In the genomic region with DNA sequence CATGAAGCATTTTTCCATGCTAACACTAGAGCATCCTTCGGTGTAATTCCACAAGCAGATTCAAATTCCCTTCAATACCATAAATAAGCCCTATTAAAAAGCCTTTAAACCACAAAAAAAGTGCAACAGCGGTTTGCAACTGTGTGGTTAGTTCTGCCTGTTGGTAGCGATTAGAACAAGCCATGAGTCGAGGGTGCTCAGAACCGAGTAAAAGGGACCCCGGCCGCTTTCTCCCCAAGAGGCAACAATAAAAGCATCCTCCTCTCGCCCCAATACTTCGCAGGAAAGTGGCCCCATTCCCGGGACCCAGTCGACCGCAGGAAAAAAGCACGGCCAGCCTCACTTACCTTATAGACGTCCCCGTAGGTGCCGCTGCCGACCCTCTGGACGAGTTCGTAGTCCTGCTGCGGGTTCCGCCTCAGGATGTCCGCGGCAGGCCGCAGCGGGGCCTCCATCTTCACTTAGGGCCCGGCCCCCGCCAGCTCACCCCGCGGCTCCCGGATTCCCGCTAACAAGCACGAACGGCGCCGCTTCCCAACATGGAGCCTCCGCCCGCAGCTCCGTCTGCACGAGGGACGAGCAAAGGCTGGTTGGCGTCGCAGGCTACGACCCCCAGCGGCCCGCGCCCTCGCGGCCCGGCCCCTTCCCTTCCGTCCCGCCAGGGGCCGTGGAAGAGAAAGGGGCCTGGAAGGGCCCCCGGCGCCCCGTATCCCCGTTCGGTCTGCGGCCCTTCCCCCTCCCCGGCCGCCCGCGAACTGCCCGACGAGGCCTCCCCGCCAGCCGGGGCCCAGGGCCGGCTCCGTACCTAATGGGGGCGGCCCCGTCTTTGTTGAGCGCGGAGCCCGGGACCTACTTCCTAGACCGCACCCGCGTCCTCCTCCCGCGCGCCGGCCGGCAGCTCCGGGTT, we compare ENCODE assay signal across 8 cellular contexts. TPM values are rescaled to one million over a fixed set of nuclear protein-coding genes. Genes with fewer than 3 reads are reported as not detected.
DNase-seq lines count a peak whose midpoint lies in the region; ATAC-seq and TF ChIP-seq lines count a peak whose summit lies in the region.

No MANE protein-coding gene starts in this region.

- H3K9me3 ChIP-seq in mucosa of stomach (ENCODE audit: control insufficient read depth, low read length) = no peaks in the 10 kb centered on the region
- no peaks in the 10 kb centered on the region for H3K9me3 ChIP-seq in thymus (ENCODE audit: control insufficient read depth)

- H3K27me3 ChIP-seq in mucosa of stomach (ENCODE audit: control insufficient read depth, insufficient read depth, low read length) (no peaks in the 10 kb centered on the region), thymus (ENCODE audit: control insufficient read depth, insufficient read depth) (no peaks in the 10 kb centered on the region)

- CTCF ChIA-PET in activated CD8-positive, alpha-beta T cell treated with anti-CD3 and anti-CD28 coated beads, Interleukin-2, amount 10 ng/mL, durations not matched to agents 7 days and 5 days (lab: Charles Lee) = interaction anchor here (0.7 to 3.0 kb wide), 12 partner anchors 9 to 277 kb away, joined by 3 to 31 read pairs (median 4); a partner anchor contains a TSS

- peak; percentile 1 to 12 for DNase-seq in activated CD8-positive, alpha-beta memory T cell treated with anti-CD3 and anti-CD28 coated beads for 4 hours (ENCODE audit: low read depth in 2 of 2)
- no peak for DNase-seq in activated CD8-positive, alpha-beta memory T cell treated with anti-CD3 and anti-CD28 coated beads, Interleukin-2, amount 50 U/mL, for 48 hours
- DNase-seq in NCI-H1105 (lab: John Stamatoyannopoulos, UW) (peak; percentile 52), erythroblast (lab: John Stamatoyannopoulos, UW) (peak; percentile 74 to 85)
- peak; percentile 52 for DNase-seq in activated CD8-positive, alpha-beta T cell treated with anti-CD3 and anti-CD28 coated beads, Interleukin-2, amount 10 ng/mL, durations not matched to agents 7 days and 5 days

- peaks cover 3% of the 10 kb centered on the region for H3K27me3 Mint-ChIP-seq in activated CD8-positive, alpha-beta T cell treated with anti-CD3 and anti-CD28 coated beads, Interleukin-2, amount 10 ng/mL, durations not matched to agents 7 days and 5 days (ENCODE audit: low read depth)

- H3K27ac Mint-ChIP-seq in activated CD8-positive, alpha-beta T cell treated with anti-CD3 and anti-CD28 coated beads, Interleukin-2, amount 10 ng/mL, durations not matched to agents 7 days and 5 days = peak overlapping the region; percentile 84

- H3K4me1 ChIP-seq in mucosa of stomach (ENCODE audit: control insufficient read depth, insufficient read depth, low read length) (peaks cover 15% of the 10 kb centered on the region), thymus (ENCODE audit: control insufficient read depth, insufficient read depth, low read length) (peaks cover 4% of the 10 kb centered on the region)

- H3K36me3 ChIP-seq in mucosa of stomach (ENCODE audit: control insufficient read depth, insufficient read depth, low read length) (no peaks in the 10 kb centered on the region), thymus (ENCODE audit: control insufficient read depth, insufficient read depth) (no peaks in the 10 kb centered on the region)

- H3K4me3 ChIP-seq in mucosa of stomach (ENCODE audit: low read length) = peak overlapping the region; percentile 68
- H3K4me3 ChIP-seq in thymus (ENCODE audit: low read length) = peak overlapping the region; percentile 83

- peaks cover 47% of the 10 kb centered on the region for H3K4me1 Mint-ChIP-seq in activated CD8-positive, alpha-beta T cell treated with anti-CD3 and anti-CD28 coated beads, Interleukin-2, amount 10 ng/mL, durations not matched to agents 7 days and 5 days (ENCODE audit: low read depth)

- peak overlapping the region; percentile 86 for H3K27ac ChIP-seq in thymus (ENCODE audit: low read depth)

- peak overlapping the region; percentile 91 for H3K4me3 Mint-ChIP-seq in activated CD8-positive, alpha-beta T cell treated with anti-CD3 and anti-CD28 coated beads, Interleukin-2, amount 10 ng/mL, durations not matched to agents 7 days and 5 days

- under 1% methylated on average over 82 of the region's 82 CpGs for WGBS in thymus

- POLR2A ChIA-PET in activated CD8-positive, alpha-beta T cell treated with anti-CD3 and anti-CD28 coated beads, Interleukin-2, amount 10 ng/mL, durations not matched to agents 7 days and 5 days (lab: Charles Lee) = interaction anchor here (0.6 to 1.2 kb wide), 6 partner anchors 168 to 764 kb away, joined by 3 read pairs; a partner anchor contains a TSS

- ATAC-seq in HG02623 (IDR thresholded peaks at IDR 0.05; ENCODE audit: unreplicated experiment) = peak; percentile 20
- peak; percentile 25 for ATAC-seq in activated CD8-positive, alpha-beta T cell treated with anti-CD3 and anti-CD28 coated beads, Interleukin-2, amount 10 ng/mL, durations not matched to agents 7 days and 5 days

- peak overlapping the region; percentile 85 for H3K9ac ChIP-seq in mucosa of stomach (ENCODE audit: low read length)

- no peak for TF ChIP-seq POLR2A in erythroblast (IDR thresholded peaks at IDR 0.05; ENCODE audit: low read length)

- no peaks in the 10 kb centered on the region for H3K9me3 Mint-ChIP-seq in activated CD8-positive, alpha-beta T cell treated with anti-CD3 and anti-CD28 coated beads, Interleukin-2, amount 10 ng/mL, durations not matched to agents 7 days and 5 days (ENCODE audit: insufficient read depth)

- peaks cover 5% of the 10 kb centered on the region for H3K36me3 Mint-ChIP-seq in activated CD8-positive, alpha-beta T cell treated with anti-CD3 and anti-CD28 coated beads, Interleukin-2, amount 10 ng/mL, durations not matched to agents 7 days and 5 days (ENCODE audit: low read depth)

RNA-seq across cellular contexts. Expression of a gene that starts 0.5 kb away (rescaled TPM):
- total RNA-seq in activated CD8-positive, alpha-beta T cell treated with anti-CD3 and anti-CD28 coated beads, Interleukin-2, amount 10 ng/mL, durations not matched to agents 7 days and 5 days = 10 to 100 TPM; 28.3 to 28.6 TPM
- polyA plus RNA-seq in thymus = 22.9 TPM

RNA-seq across cellular contexts. Expression of a gene that starts 28.1 kb away (rescaled TPM):
- total RNA-seq in activated CD8-positive, alpha-beta T cell treated with anti-CD3 and anti-CD28 coated beads, Interleukin-2, amount 10 ng/mL, durations not matched to agents 7 days and 5 days = 1 to 10 TPM; 1.4 to 1.5 TPM
- polyA plus RNA-seq in thymus = 2.6 TPM
